ENCODE assay signal across 27 cellular contexts in genomic region chr2:233072838-233073237, GRCh38. TPM values are rescaled to one million over a fixed set of nuclear protein-coding genes. Genes with fewer than 3 reads are reported as not detected.
DNase-seq lines count a peak whose midpoint lies in the region; ATAC-seq and TF ChIP-seq lines count a peak whose summit lies in the region.
"Had no signal": no experiment of that assay in that cellular context is flagged by ENCODE, and none has a peak within 500 bp of the region (broad histone marks: within the 10 kb centered on the region; RNA-seq: fewer than 3 reads in every experiment).

No MANE protein-coding gene starts in this region.

- peaks cover 51% of the 10 kb centered on the region for H3K36me3 ChIP-seq in OCI-LY7 (ENCODE audit: insufficient read depth, low read length)

- no peaks in the 10 kb centered on the region for H4K20me1 ChIP-seq in OCI-LY7 (ENCODE audit: insufficient read depth, low read length)

- no peak for DNase-seq in activated T-cell treated with anti-CD3 and anti-CD28 coated beads, Interleukin-2, amount 50 U/mL, for 72 hours
- DNase-seq in activated T-cell treated with anti-CD3 and anti-CD28 coated beads, Interleukin-2, amount 50 U/mL, for 1 hour, result no peak
- no peak for DNase-seq in OCI-LY7 (ENCODE audit: low spot score)
- peak; percentile 51 for DNase-seq in islet precursor cell
- peak; percentile 38 for DNase-seq in ureter (ENCODE audit: low spot score)
- no peak for DNase-seq in NCI-H2107 treated with DMSO at 0.1 percent for 48 hours (lab: John Stamatoyannopoulos, UW; ENCODE audit: unreplicated experiment)
- DNase-seq in cardiac septum (ENCODE audit: low spot score), result no peak
- DNase-seq: activated effector memory CD4-positive, alpha-beta T cell treated with anti-CD3 and anti-CD28 coated beads, Interleukin-2, amount 50 U/mL, for 16 hours; anterior cingulate cortex; CD4-positive, alpha-beta T cell; DMS79 treated with DMSO at 0.1 percent for 48 hours; effector memory CD4-positive, alpha-beta T cell; MV-4-11; naive B cell; NCI-H187; NCI-H446 treated with DMSO at 0.1 percent for 48 hours; SIG-M5; small intestine; testis had no signal

- intact Hi-C loops in OCI-LY7 (cut with micrococcal nuclease; ENCODE audit: unreplicated experiment), result no loop called here
- intact Hi-C loops in cardiac septum (cut with DNase I), result no loop called here

- CTCF ChIA-PET in OCI-LY7 (lab: Charles Lee; ENCODE audit: unreplicated experiment), result no interaction called here

- TF ChIP-seq CTCF in OCI-LY7 (conservative IDR thresholded peaks at IDR 0.05; ENCODE audit: low read length), result no peak

- no TSS peak for BruUV-seq in OCI-LY7 (replicated peaks; lab: Mats Ljungman, UMichigan)

- peaks cover 81% of the 10 kb centered on the region for H3K79me2 ChIP-seq in OCI-LY7 (ENCODE audit: insufficient read depth, low read depth, low read length)

- ATAC-seq in activated T-cell treated with anti-CD3 and anti-CD28 coated beads, Interleukin-2, amount 50 U/mL, for 72 hours (replicated peaks in 1 of 2), result no peak
- ATAC-seq in GM21423 (IDR thresholded peaks at IDR 0.05; ENCODE audit: unreplicated experiment), result no peak
- ATAC-seq: A549 had no signal

- H3K27ac ChIP-seq in OCI-LY7 (ENCODE audit: low read depth, low read length, poor library complexity, severe bottlenecking), result peak overlapping the region; percentile 93
- H3K27ac ChIP-seq: A549, testis, VCaP had no signal

- H3K27me3 Mint-ChIP-seq in activated T-cell treated with anti-CD3 and anti-CD28 coated beads, Interleukin-2, amount 50 U/mL, for 72 hours (ENCODE audit: low read depth), result no peaks in the 10 kb centered on the region
- H3K27me3 Mint-ChIP-seq: CD4-positive, alpha-beta T cell; central memory CD8-positive, alpha-beta T cell; naive B cell had no signal

- H3K9me2 ChIP-seq in OCI-LY7 (ENCODE audit: insufficient read depth, low read length), result no peaks in the 10 kb centered on the region

- peaks cover 85% of the 10 kb centered on the region for H3K4me1 ChIP-seq in OCI-LY7 (ENCODE audit: insufficient read depth, low read length, poor library complexity, severe bottlenecking)
- H3K4me1 ChIP-seq: A549 had no signal

- peaks cover 0 to 3% of the 10 kb centered on the region in 2 donors for H3K9me3 Mint-ChIP-seq in activated T-cell treated with anti-CD3 and anti-CD28 coated beads, Interleukin-2, amount 50 U/mL, for 72 hours

- peak overlapping the region; percentile 79 for H3K4me2 ChIP-seq in OCI-LY7 (ENCODE audit: low read length)
- H3K4me2 ChIP-seq: A549 had no signal

- H3K4me3 Mint-ChIP-seq in activated T-cell treated with anti-CD3 and anti-CD28 coated beads, Interleukin-2, amount 50 U/mL, for 72 hours, result no peak overlapping the region
- H3K4me3 Mint-ChIP-seq: CD4-positive, alpha-beta T cell; central memory CD8-positive, alpha-beta T cell; T-helper 1 cell treated with Interleukin-12 subunit alpha and Interleukin-12 subunit beta and Interleukin-4 antibody, amounts not matched to agents 30 μg/mL and 1 μg/mL, for 36 hours had no signal

- H3K4me1 Mint-ChIP-seq in activated T-cell treated with anti-CD3 and anti-CD28 coated beads, Interleukin-2, amount 50 U/mL, for 72 hours (ENCODE audit: low read depth), result peaks cover 26% of the 10 kb centered on the region

- H3K36me3 Mint-ChIP-seq in activated T-cell treated with anti-CD3 and anti-CD28 coated beads, Interleukin-2, amount 50 U/mL, for 72 hours (ENCODE audit: insufficient read depth in 2 of 2), result peaks cover 6 to 21% of the 10 kb centered on the region in 2 donors

- peak overlapping the region; percentile 21 for H3K4me3 ChIP-seq in OCI-LY7 (ENCODE audit: low read depth, low read length, poor library complexity, severe bottlenecking)
- H3K4me3 ChIP-seq: A549, lung, testis had no signal

- H3K27ac Mint-ChIP-seq in activated T-cell treated with anti-CD3 and anti-CD28 coated beads, Interleukin-2, amount 50 U/mL, for 72 hours, result peak overlapping the region; percentile 17
- H3K27ac Mint-ChIP-seq: CD4-positive, alpha-beta T cell; progenitor cell of endocrine pancreas; T-helper 1 cell treated with Interleukin-12 subunit alpha and Interleukin-12 subunit beta and Interleukin-4 antibody, amounts not matched to agents 30 μg/mL and 1 μg/mL, for 36 hours had no signal

- peaks cover 10% of the 10 kb centered on the region; the same call in 1 of the 2 replicates for H3K9me3 ChIP-seq in OCI-LY7 (ENCODE audit: low read length)
- H3K9me3 ChIP-seq: testis had no signal

- POLR2A ChIA-PET in OCI-LY7 (lab: Charles Lee), result interaction anchor here (0.6 to 4.1 kb wide), 4 partner anchors 11 to 485 kb away, joined by 4 to 40 read pairs (median 9); partner anchors contain the start of gene INPP5D

- no peak overlapping the region for H2AFZ ChIP-seq in OCI-LY7 (ENCODE audit: low read length)

RNA-seq across cellular contexts. Expression of gene INPP5D, which starts 12.7 kb away (rescaled TPM):
- 10 to 100 TPM; 64.8 to 69.3 TPM for total RNA-seq in activated T-cell treated with anti-CD3 and anti-CD28 coated beads, Interleukin-2, amount 50 U/mL, for 72 hours
- 68.3 and 79.5 TPM in 2 replicates for total RNA-seq in OCI-LY7 (2014; rRNA removed; shearing (Covaris generic))
- total RNA-seq in OCI-LY7 (2022), result 92.6 and 109 TPM in 2 replicates
- 43.4 TPM for total RNA-seq in ureter
- total RNA-seq in cardiac septum, result 6.2 TPM

RNA-seq across cellular contexts. Expression of gene NEU2, which starts 40.4 kb away (rescaled TPM):
- total RNA-seq in activated T-cell treated with anti-CD3 and anti-CD28 coated beads, Interleukin-2, amount 50 U/mL, for 72 hours, result not detected
- not detected in 2 replicates for total RNA-seq in OCI-LY7 (2014; rRNA removed; shearing (Covaris generic))
- total RNA-seq in OCI-LY7 (2022), result not detected in 2 replicates
- not detected for total RNA-seq in ureter
- not detected for total RNA-seq in cardiac septum
- total RNA-seq: activated CD8-positive, alpha-beta memory T cell treated with anti-CD3 and anti-CD28 coated beads for 36 hours; CD4-positive, alpha-beta T cell; lung; progenitor cell of endocrine pancreas; testis had no signal

RNA-seq across cellular contexts. Expression of gene NGEF, which starts 59.8 kb away (rescaled TPM):
- 1 to 10 TPM in 1 of 2 donors, under 1 TPM in 1; 0.55 to 2.3 TPM for total RNA-seq in activated T-cell treated with anti-CD3 and anti-CD28 coated beads, Interleukin-2, amount 50 U/mL, for 72 hours
- not detected in 2 replicates for total RNA-seq in OCI-LY7 (2014; rRNA removed; shearing (Covaris generic))
- total RNA-seq in OCI-LY7 (2022) (0.82 TPM in 1 of 2 replicates, not detected in the other), ureter (8.1 TPM), cardiac septum (0.24 TPM)
- total RNA-seq: CD4-positive, alpha-beta T cell had no signal

Comparison
In these comparisons a context has a peak if more than half of its experiments do, and no peak if none do; other contexts are left out.
1. DNase-seq: peak in islet precursor cell (single experiment) and ureter (single experiment); none in activated T-cell treated with anti-CD3 and anti-CD28 coated beads, Interleukin-2, amount 50 U/mL, for 72 hours (0 of 2), activated T-cell treated with anti-CD3 and anti-CD28 coated beads, Interleukin-2, amount 50 U/mL, for 1 hour (single experiment), OCI-LY7 (single experiment), NCI-H2107 treated with DMSO at 0.1 percent for 48 hours (single experiment) and cardiac septum (single experiment).